In the genomic region with DNA sequence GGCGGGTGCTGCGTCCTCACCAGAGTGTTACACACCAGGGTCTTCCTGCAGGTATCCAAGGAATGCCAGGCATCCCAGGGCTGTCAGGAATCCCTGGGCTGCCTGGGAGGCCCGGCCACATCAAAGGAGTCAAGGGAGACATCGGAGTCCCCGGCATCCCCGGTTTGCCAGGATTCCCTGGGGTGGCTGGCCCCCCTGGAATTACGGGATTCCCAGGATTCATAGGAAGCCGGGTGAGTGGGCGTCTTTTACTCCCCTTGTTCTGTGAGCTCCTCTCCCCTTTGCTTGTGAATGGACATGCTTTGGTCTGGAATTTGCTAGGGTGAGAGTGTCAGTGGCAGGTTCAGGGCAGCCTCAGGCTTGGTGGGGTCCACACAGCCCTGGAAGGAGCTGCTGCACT, we compare ENCODE assay signal across 17 cellular contexts.
DNase-seq lines count a peak whose midpoint lies in the region; FAIRE-seq and TF ChIP-seq lines count a peak whose summit lies in the region.
"Had no signal": no experiment of that assay in that cellular context is flagged by ENCODE, and none has a peak within 500 bp of the region (broad histone marks: within the 10 kb centered on the region; RNA-seq: fewer than 3 reads in every experiment).

No MANE protein-coding gene starts in this region.

- H3K4me1 Mint-ChIP-seq in astrocyte (ENCODE audit: low read depth, unreplicated experiment): peaks cover 27% of the 10 kb centered on the region
- H3K4me1 Mint-ChIP-seq: memory B cell; stimulated activated naive B cell treated with anti-CD40 and anti-IgM and Interleukin-4, amounts not matched to agents 10 μg/mL and 1 μg/mL and 100 μg/mL, for 72 hours had no signal

- no peak overlapping the region for H3K4me3 ChIP-seq in astrocyte (ENCODE audit: insufficient read depth, low read depth, low read length)
- H3K4me3 ChIP-seq in stomach smooth muscle (ENCODE audit: low read length in 2 of 2): no peak overlapping the region
- H3K4me3 ChIP-seq in testis: no peak overlapping the region
- no peak overlapping the region for H3K4me3 ChIP-seq in tibial nerve
- H3K4me3 ChIP-seq in right atrium auricular region: no peak overlapping the region
- H3K4me3 ChIP-seq: BLaER1, esophagus squamous epithelium had no signal

- no peak for FAIRE-seq in HTR-8/SVneo (lab: Jason Lieb, UNC)
- FAIRE-seq in astrocyte (lab: Jason Lieb, UNC): no peak

- H3K9me3 Mint-ChIP-seq in astrocyte (ENCODE audit: unreplicated experiment): peaks cover 4% of the 10 kb centered on the region
- H3K9me3 Mint-ChIP-seq: dendritic cell treated with granulocyte-macrophage colony-stimulating factor and Interleukin-4, amounts not matched to agents 40 ng/mL and 50 ng/mL, for 4 days; memory B cell; stimulated activated naive B cell treated with anti-CD40 and anti-IgM and Interleukin-4, amounts not matched to agents 10 μg/mL and 1 μg/mL and 100 μg/mL, for 72 hours had no signal

- TF ChIP-seq POLR2A in testis (IDR thresholded peaks at IDR 0.05) (no peak), tibial nerve (IDR thresholded peaks at IDR 0.05) (no peak)

- H3K4me3 Mint-ChIP-seq in astrocyte (ENCODE audit: unreplicated experiment): peak overlapping the region; percentile 54
- H3K4me3 Mint-ChIP-seq: dendritic cell treated with granulocyte-macrophage colony-stimulating factor and Interleukin-4, amounts not matched to agents 40 ng/mL and 50 ng/mL, for 4 days; memory B cell; stimulated activated naive B cell treated with anti-CD40 and anti-IgM and Interleukin-4, amounts not matched to agents 10 μg/mL and 1 μg/mL and 100 μg/mL, for 72 hours had no signal

- WGBS in testis, 2 donors: 85 to 89% methylated on average over 9 of the region's 9 CpGs
- WGBS in tibial nerve, 2 donors: 45 to 55% methylated on average over 9 of the region's 9 CpGs

- no peak overlapping the region for H2AFZ ChIP-seq in astrocyte (ENCODE audit: low read depth, low read length)

- DNase-seq in HTR-8/SVneo (ENCODE audit: insufficient read length, low spot score): peak; percentile 67
- DNase-seq in astrocyte (ENCODE audit: low read depth): peak; percentile 57
- DNase-seq in iPS-NIHi7 (ENCODE audit: extremely low spot score): peak; percentile 96
- no peak for DNase-seq in testis
- no peak for DNase-seq in tibial nerve (ENCODE audit: low spot score in 2 of 2)
- DNase-seq in right atrium auricular region (ENCODE audit: low spot score): no peak
- DNase-seq: activated CD4-positive, alpha-beta T cell treated with anti-CD3 and anti-CD28 coated beads, Interleukin-2, amount 50 U/mL, for 48 hours; esophagus squamous epithelium; hypothalamus; NCI-H1092 treated with DMSO at 0.1 percent for 48 hours; NCI-H2227 treated with DMSO at 0.1 percent for 48 hours; nucleus accumbens; stimulated activated naive B cell treated with anti-CD40 and anti-IgM and Interleukin-4, amounts not matched to agents 10 μg/mL and 1 μg/mL and 100 μg/mL, for 72 hours had no signal

- H3K9me3 ChIP-seq in astrocyte (ENCODE audit: insufficient read depth, low read depth, low read length) (no peaks in the 10 kb centered on the region), stomach smooth muscle (ENCODE audit: control insufficient read depth in 2 of 2, low read length in 2 of 2) (no peaks in the 10 kb centered on the region), testis (no peaks in the 10 kb centered on the region), tibial nerve (no peaks in the 10 kb centered on the region), right atrium auricular region (no peaks in the 10 kb centered on the region)
- H3K9me3 ChIP-seq: BLaER1, esophagus squamous epithelium had no signal

- H3K4me2 ChIP-seq in astrocyte (ENCODE audit: low read length): peak overlapping the region; percentile 7
- H3K4me2 ChIP-seq: BLaER1 had no signal

- H3K36me3 ChIP-seq in astrocyte (ENCODE audit: insufficient read depth, low read length) (peaks cover 48% of the 10 kb centered on the region), stomach smooth muscle (ENCODE audit: control insufficient read depth in 2 of 2, insufficient read depth in 2 of 2, low read length in 2 of 2) (peaks cover 73 to 77% of the 10 kb centered on the region in 2 donors), testis (ENCODE audit: low read depth, missing control alignments) (no peaks in the 10 kb centered on the region), tibial nerve (peaks cover 0 to 87% (median 3%) of the 10 kb centered on the region in 3 donors), right atrium auricular region (peaks cover 80% of the 10 kb centered on the region)
- H3K36me3 ChIP-seq: BLaER1 had no signal

- TF ChIP-seq CTCF in astrocyte (IDR thresholded peaks at IDR 0.05; ENCODE audit: insufficient read depth, low read depth, low read length) (no peak), testis (IDR thresholded peaks at IDR 0.05) (no peak), tibial nerve (IDR thresholded peaks at IDR 0.05) (no peak), right atrium auricular region (IDR thresholded peaks at IDR 0.05) (no peak)

- no peak for TF ChIP-seq EP300 in tibial nerve (IDR thresholded peaks at IDR 0.05)

- peaks cover 3% of the 10 kb centered on the region for H3K79me2 ChIP-seq in astrocyte (ENCODE audit: insufficient read depth, low read length)

- H3K27me3 Mint-ChIP-seq in astrocyte (ENCODE audit: low read depth, unreplicated experiment): no peaks in the 10 kb centered on the region

- H4K20me1 ChIP-seq in astrocyte (ENCODE audit: insufficient read depth, low read length): peaks cover 58% of the 10 kb centered on the region
- H4K20me1 ChIP-seq: BLaER1 had no signal

- peak overlapping the region; percentile 26 for H3K9ac ChIP-seq in astrocyte (ENCODE audit: low read length)
- no peak overlapping the region for H3K9ac ChIP-seq in stomach smooth muscle (ENCODE audit: low read length in 2 of 2)
- H3K9ac ChIP-seq: BLaER1 had no signal

- H3K36me3 Mint-ChIP-seq in astrocyte (ENCODE audit: low read depth, unreplicated experiment): peaks cover 30% of the 10 kb centered on the region
- H3K36me3 Mint-ChIP-seq: memory B cell; stimulated activated naive B cell treated with anti-CD40 and anti-IgM and Interleukin-4, amounts not matched to agents 10 μg/mL and 1 μg/mL and 100 μg/mL, for 72 hours had no signal

- peaks cover 17% of the 10 kb centered on the region for H3K4me1 ChIP-seq in astrocyte (ENCODE audit: insufficient read depth, low read length)
- H3K4me1 ChIP-seq in stomach smooth muscle (ENCODE audit: control insufficient read depth, insufficient read depth, low read length): peaks cover 4% of the 10 kb centered on the region
- H3K4me1 ChIP-seq in testis: no peaks in the 10 kb centered on the region
- H3K4me1 ChIP-seq in tibial nerve: no peaks in the 10 kb centered on the region
- no peaks in the 10 kb centered on the region for H3K4me1 ChIP-seq in right atrium auricular region
- H3K4me1 ChIP-seq: esophagus squamous epithelium had no signal

- H3K27me3 ChIP-seq in astrocyte (ENCODE audit: insufficient read depth, low read length) (no peaks in the 10 kb centered on the region), stomach smooth muscle (ENCODE audit: control insufficient read depth in 1 of 2, insufficient read depth in 2 of 2, low read length in 2 of 2) (no peaks in the 10 kb centered on the region), testis (no peaks in the 10 kb centered on the region), tibial nerve (no peaks in the 10 kb centered on the region), right atrium auricular region (no peaks in the 10 kb centered on the region)
- H3K27me3 ChIP-seq: BLaER1, esophagus squamous epithelium had no signal

- intact Hi-C loops in testis (cut with DNase I; ENCODE audit: low total_unique reads): no loop called here

- peak overlapping the region; percentile 95 for H3K27ac Mint-ChIP-seq in astrocyte (ENCODE audit: unreplicated experiment)
- H3K27ac Mint-ChIP-seq: dendritic cell treated with granulocyte-macrophage colony-stimulating factor and Interleukin-4, amounts not matched to agents 40 ng/mL and 50 ng/mL, for 4 days; memory B cell; stimulated activated naive B cell treated with anti-CD40 and anti-IgM and Interleukin-4, amounts not matched to agents 10 μg/mL and 1 μg/mL and 100 μg/mL, for 72 hours had no signal

- peak overlapping the region; percentile 46 for H3K27ac ChIP-seq in astrocyte (ENCODE audit: low read depth, low read length)
- H3K27ac ChIP-seq in stomach smooth muscle (ENCODE audit: low read length): peak overlapping the region; percentile 31
- H3K27ac ChIP-seq in testis: no peak overlapping the region
- no peak overlapping the region for H3K27ac ChIP-seq in tibial nerve
- no peak overlapping the region for H3K27ac ChIP-seq in right atrium auricular region
- H3K27ac ChIP-seq: BLaER1, esophagus squamous epithelium had no signal

Comparison
In these comparisons a context has a peak if more than half of its experiments do, and no peak if none do; other contexts are left out.
1. DNase-seq: peak in HTR-8/SVneo (single experiment), astrocyte (single experiment) and iPS-NIHi7 (single experiment); none in testis (single experiment), tibial nerve (0 of 2) and right atrium auricular region (single experiment).
2. H3K27ac ChIP-seq: peak in astrocyte (single experiment) and stomach smooth muscle (single experiment); none in testis (0 of 2), tibial nerve (0 of 4) and right atrium auricular region (0 of 2).